Comparison of ENCODE assay signal across 23 cellular contexts in genomic region chr5:33210983-33211382, GRCh38.
"Had no signal": no experiment of that assay in that cellular context is flagged by ENCODE, and none has a peak within 500 bp of the region (broad histone marks: within the 10 kb centered on the region; RNA-seq: fewer than 3 reads in every experiment).

No MANE protein-coding gene starts in this region.

- H3K36me3 ChIP-seq: colonic mucosa, esophagus squamous epithelium, gastroesophageal sphincter, heart left ventricle, left lung, lower lobe of right lung had no signal

- H3K27me3 ChIP-seq: colonic mucosa, esophagus squamous epithelium, gastroesophageal sphincter, heart left ventricle, left lung had no signal

- H3K4me3 ChIP-seq: colonic mucosa, esophagus squamous epithelium, gastroesophageal sphincter, heart left ventricle, left lung, lower lobe of right lung, mucosa of descending colon had no signal

- H3K27ac ChIP-seq: colonic mucosa, epithelial cell of prostate, esophagus squamous epithelium, gastroesophageal sphincter, heart left ventricle, left lung, lower lobe of right lung had no signal

- H3K4me1 ChIP-seq: colonic mucosa, esophagus squamous epithelium, left lung, lower lobe of right lung had no signal

- DNase-seq: colonic mucosa; cortex of kidney; effector CD8-positive, alpha-beta T cell; effector memory CD8-positive, alpha-beta T cell; endodermal cell; esophagus squamous epithelium; foreskin fibroblast; foreskin melanocyte; heart left ventricle; hippocampal formation; immature natural killer cell; left cardiac atrium; left lung; left ventricle myocardium superior; lower lobe of right lung; mesenchymal stem cell; mucosa of descending colon; naive B cell had no signal

- FAIRE-seq: endometrium, keratinocyte had no signal

- H3K9me3 ChIP-seq: colonic mucosa, esophagus squamous epithelium, gastroesophageal sphincter, left lung, lower lobe of right lung, mucosa of descending colon had no signal

- ATAC-seq: effector memory CD8-positive, alpha-beta T cell; esophagus mucosa; gastroesophageal sphincter; heart left ventricle; left cardiac atrium; left lung; left ventricle myocardium superior; lower lobe of right lung; mucosa of descending colon had no signal
